8 cellular contexts compared by ENCODE assay signal in the genomic region with DNA sequence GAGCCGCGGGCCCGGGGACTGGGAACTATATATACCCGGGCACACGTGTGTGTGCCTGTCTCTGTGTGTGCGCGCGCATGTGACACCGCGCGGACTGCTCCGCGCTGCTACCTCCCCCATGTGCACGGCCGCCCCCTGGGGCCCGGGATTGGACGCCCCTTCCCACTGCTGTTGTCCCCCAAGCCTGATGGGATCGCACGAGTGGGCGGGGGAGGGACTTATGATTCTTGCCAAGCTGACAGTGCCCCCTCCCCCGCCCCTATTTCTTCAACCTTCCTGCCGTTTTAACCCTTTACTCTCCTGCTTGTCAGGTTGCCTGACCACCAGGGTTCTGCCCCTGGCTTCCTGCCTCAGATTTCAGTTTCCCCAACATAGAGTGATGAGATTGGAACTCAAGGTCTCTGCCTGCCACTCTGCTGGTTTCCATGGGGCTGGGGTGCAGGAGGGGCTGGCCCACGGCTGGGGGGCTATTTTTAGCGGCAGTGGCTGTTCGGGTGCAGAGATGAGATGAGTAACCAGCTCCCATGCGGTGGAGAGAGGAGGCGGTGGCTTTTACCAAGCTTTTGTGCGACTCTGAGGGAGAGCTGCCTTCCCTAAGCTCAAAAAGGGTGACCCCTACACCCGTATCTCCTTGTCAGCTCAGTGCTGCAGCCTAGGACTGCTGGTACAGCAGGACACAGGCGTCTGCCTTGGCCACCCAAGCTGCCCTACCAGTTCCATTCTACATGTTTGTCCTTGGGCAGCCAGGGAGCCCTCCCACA. TPM values are rescaled to one million over a fixed set of nuclear protein-coding genes. Genes with fewer than 3 reads are reported as not detected.
DNase-seq lines count a peak whose midpoint lies in the region; ATAC-seq and TF ChIP-seq lines count a peak whose summit lies in the region.

DDN (minus strand) TSS at position 5 of the 761 bp plus-strand sequence. CDS start 88 bp downstream, outside the sequence.

- WGBS in IMR-90 (ENCODE audit: extremely low coverage in 2 of 2, insufficient read length in 1 of 2), 2 experiments: 0% methylated on average over 3 of the region's 30 CpGs; no CpG with 5 or more reads in 1 of the 2 experiments

- H3K9ac ChIP-seq in IMR-90 (ENCODE audit: low read depth, low read length) (no peak within 1 kb of the TSS), subcutaneous abdominal adipose tissue (ENCODE audit: low read length in 5 of 5) (peak within 1 kb of the TSS in 1 of 5 donors; percentile 43)

- peak within 1 kb of the TSS; percentile 89 for H3K4me2 ChIP-seq in IMR-90 (ENCODE audit: low read depth, low read length)

- no peak within 1 kb of the TSS for H2BK20ac ChIP-seq in IMR-90 (ENCODE audit: low read depth, low read length)

- peak within 1 kb of the TSS; percentile 12; the same call in 1 of the 2 replicates for H3K23ac ChIP-seq in IMR-90 (ENCODE audit: low read depth, low read length)

- H3K27me3 ChIP-seq in IMR-90 (ENCODE audit: control insufficient read depth, insufficient read depth, low read length) (peaks cover 19% of the 10 kb centered on the region; the same call in 1 of the 2 replicates), dorsolateral prefrontal cortex (peaks cover 0 to 53% (median 11%) of the 10 kb centered on the region in 45 donors), subcutaneous abdominal adipose tissue (ENCODE audit: control insufficient read depth in 5 of 5, insufficient read depth in 4 of 5, low read length in 5 of 5) (peaks cover 18 to 57% (median 26%) of the 10 kb centered on the region in 5 donors)

- no peak within 1 kb of the TSS for H4K5ac ChIP-seq in IMR-90 (ENCODE audit: low read depth, low read length)

- POLR2A ChIA-PET in IMR-90 (lab: Charles Lee; ENCODE audit: unreplicated experiment): no interaction called here

- H3K27ac ChIP-seq in IMR-90 (ENCODE audit: insufficient read depth, low read length) (no peak within 1 kb of the TSS), dorsolateral prefrontal cortex (peak within 1 kb of the TSS in 58 of 59 donors; percentile 29 to 97 (median 85)), subcutaneous abdominal adipose tissue (ENCODE audit: low read depth, low read length) (no peak within 1 kb of the TSS)

- DNase-seq in SIG-M5 treated with dmso at 0.1 percent for 504 hours (lab: John Stamatoyannopoulos, UW; ENCODE audit: unreplicated experiment): peak; percentile 77
- no peak for DNase-seq in SIG-M5 (lab: John Stamatoyannopoulos, UW)
- peak; percentile 52 for DNase-seq in IMR-90
- peak in 8 of 10 donors; percentile 46 to 86 (median 73) for DNase-seq in dorsolateral prefrontal cortex
- DNase-seq in memory B cell (ENCODE audit: low spot score in 2 of 2): peak; percentile 43 to 56

- dilution Hi-C loops in IMR-90 (cut with HindIII; ENCODE audit: low sequenced_read_pairs, unreplicated experiment): no loop called here

- H3K4me3 Mint-ChIP-seq in memory B cell: peak within 1 kb of the TSS; percentile 78

- H2AFZ ChIP-seq in IMR-90 (replicated peaks; ENCODE audit: low read length, poor library complexity): peak within 1 kb of the TSS; percentile 85

- H3K4me1 ChIP-seq in IMR-90 (ENCODE audit: control insufficient read depth, insufficient read depth, low read length): peaks cover 14% of the 10 kb centered on the region
- peaks cover 2 to 44% (median 39%) of the 10 kb centered on the region in 5 donors for H3K4me1 ChIP-seq in subcutaneous abdominal adipose tissue (ENCODE audit: control insufficient read depth in 5 of 5, insufficient read depth in 5 of 5, low read length in 5 of 5)

- no TSS peak for BruUV-seq in IMR-90 (replicated peaks; lab: Mats Ljungman, UMichigan)

- no peaks in the 10 kb centered on the region for H3K9me3 Mint-ChIP-seq in memory B cell

- CTCF ChIA-PET in IMR-90 (lab: Yijun Ruan, JAX): interaction anchor here (0.6 kb wide), 1 partner anchor 15 kb away, joined by 3 read pairs; no protein-coding TSS in a partner anchor

- H3K14ac ChIP-seq in IMR-90 (replicated peaks; ENCODE audit: low read depth, low read length): peak within 1 kb of the TSS; percentile 50; the same call in 1 of the 2 replicates

- TF ChIP-seq CTCF in IMR-90 (conservative IDR thresholded peaks at IDR 0.05; ENCODE audit: low read depth, low read length) (no peak), WI38 (IDR thresholded peaks at IDR 0.05; ENCODE audit: low read depth, low read length) (no peak), dorsolateral prefrontal cortex (IDR thresholded peaks at IDR 0.05 in 54 of 56, conservative IDR thresholded peaks at IDR 0.05 in 2 of 56; ENCODE audit: low read depth in 1 of 56, partially characterized antibody in 56 of 56) (no peak)

- H2BK5ac ChIP-seq in IMR-90 (ENCODE audit: low read depth, low read length, poor library complexity, severe bottlenecking): no peak within 1 kb of the TSS

- H3K9me3 ChIP-seq in IMR-90 (ENCODE audit: control insufficient read depth, insufficient read depth, low read length) (no peaks in the 10 kb centered on the region), subcutaneous abdominal adipose tissue (ENCODE audit: control insufficient read depth in 5 of 5, low read length in 5 of 5) (no peaks in the 10 kb centered on the region)

- H3K36me3 ChIP-seq in IMR-90 (ENCODE audit: control insufficient read depth, insufficient read depth, low read length) (peaks cover 25% of the 10 kb centered on the region), subcutaneous abdominal adipose tissue (ENCODE audit: control insufficient read depth in 5 of 5, insufficient read depth in 5 of 5, low read length in 5 of 5) (peaks cover 3 to 44% (median 39%) of the 10 kb centered on the region in 5 donors)

- TF ChIP-seq POLR2A in IMR-90 (IDR thresholded peaks at IDR 0.05; ENCODE audit: low read depth, low read length): no peak

- peak within 1 kb of the TSS; percentile 80 for H2AK9ac ChIP-seq in IMR-90 (replicated peaks; ENCODE audit: low read depth, low read length, poor library complexity)

- H2BK120ac ChIP-seq in IMR-90 (ENCODE audit: low read depth, low read length): no peak within 1 kb of the TSS

- H3K56ac ChIP-seq in IMR-90 (ENCODE audit: extremely low read depth, insufficient read depth, low read length): no peak within 1 kb of the TSS

- peaks cover 6% of the 10 kb centered on the region; the same call in 1 of the 2 replicates for H4K20me1 ChIP-seq in IMR-90 (ENCODE audit: insufficient read depth, low read length)

- H3K4ac ChIP-seq in IMR-90 (ENCODE audit: low read depth, low read length): no peak within 1 kb of the TSS; the same call in 1 of the 2 replicates

- intact Hi-C loops in IMR-90 (cut with micrococcal nuclease) (no loop called here), dorsolateral prefrontal cortex (cut with DNase I) (loop anchor here (10.0 kb wide), 1 partner anchor 145 kb away; the partner anchor contains the start of gene DDX23 (in 2 of the 2))

- H3K4me3 ChIP-seq in IMR-90 (ENCODE audit: insufficient read depth, low read depth, low read length) (peak within 1 kb of the TSS; percentile 12), WI38 (ENCODE audit: low read depth, low read length) (peak within 1 kb of the TSS; percentile 41), dorsolateral prefrontal cortex (peak within 1 kb of the TSS; percentile 33 to 72 (median 59)), subcutaneous abdominal adipose tissue (ENCODE audit: low read depth in 1 of 5, low read length in 5 of 5) (peak within 1 kb of the TSS; percentile 38 to 65 (median 53))

- peaks cover 3% of the 10 kb centered on the region for H3K9me1 ChIP-seq in IMR-90 (ENCODE audit: insufficient read depth, low read length)

- peaks cover 26% of the 10 kb centered on the region for H3K36me3 Mint-ChIP-seq in memory B cell

- no peak for TF ChIP-seq RAD21 in IMR-90 (IDR thresholded peaks at IDR 0.05; ENCODE audit: low read length)

- H2BK15ac ChIP-seq in IMR-90 (ENCODE audit: low read depth, low read length): no peak within 1 kb of the TSS

- in situ Hi-C loops in IMR-90 (cut with MboI; ENCODE audit: low sequenced_read_pairs): no loop called here

- H3K27me3 Mint-ChIP-seq in memory B cell: peaks cover 17% of the 10 kb centered on the region

- peaks cover 0 to 9% of the 10 kb centered on the region in 2 experiments; a peak in 1 of 4 replicates for H3K79me1 ChIP-seq in IMR-90 (ENCODE audit: low read depth in 1 of 2, low read length in 2 of 2)

- H3K4me1 Mint-ChIP-seq in memory B cell: peaks cover 29% of the 10 kb centered on the region

- peak within 1 kb of the TSS; percentile 7; the same call in 1 of the 2 replicates for H2AK5ac ChIP-seq in IMR-90 (ENCODE audit: low read depth, low read length)

- peak within 1 kb of the TSS in 1 of 2 experiments; percentile 40; a peak in 1 of 4 replicates for H4K8ac ChIP-seq in IMR-90 (ENCODE audit: low read depth in 2 of 2, low read length in 2 of 2)

- no peak within 1 kb of the TSS for H4K91ac ChIP-seq in IMR-90 (ENCODE audit: insufficient read depth, low read depth, low read length)

- H3K18ac ChIP-seq in IMR-90 (ENCODE audit: low read depth, low read length): no peak within 1 kb of the TSS

- no peak within 1 kb of the TSS for H3K27ac Mint-ChIP-seq in memory B cell

- ATAC-seq in IMR-90 (ENCODE audit: low read depth): peak; percentile 22
- ATAC-seq in memory B cell (ENCODE audit: low read depth): peak; percentile 43
- no peak for ATAC-seq in HG02981 (IDR thresholded peaks at IDR 0.05; ENCODE audit: unreplicated experiment)

TF ChIP-seq in IMR-90, 13 proteins besides CTCF, POLR2A, EP300 and RAD21:
- TF ChIP-seq MXI1 (IDR thresholded peaks at IDR 0.05; ENCODE audit: borderline replicate concordance, low read depth, low read length) (0 out of 2 replicates have a peak, but pooled peaks have one; percentile 9), MAZ (IDR thresholded peaks at IDR 0.05; ENCODE audit: borderline replicate concordance, low read depth, low read length) (no peak), USF2 (IDR thresholded peaks at IDR 0.05; ENCODE audit: low read depth, low read length) (peak; percentile 48; the same call in 1 of the 2 replicates)

RNA-seq across cellular contexts. Expression of gene DDN, which starts in this region (rescaled TPM):
- total RNA-seq in IMR-90 (2012; rRNA removed) (under 0.01 and 0.18 TPM in 2 replicates), dorsolateral prefrontal cortex (100 to 1,000 TPM in 112 of 120 experiments, 10 to 100 TPM in 8; 34.2 to 277 (median 160) TPM)
- polyA plus RNA-seq in IMR-90 (2012; rRNA removed): 0.21 and 0.22 TPM in 2 replicates
- polyA plus RNA-seq in IMR-90 (2012; cell fraction: cytosol; rRNA removed): 0.05 and 0.10 TPM in 2 replicates
- 0.95 and 1.1 TPM in 2 replicates for polyA plus RNA-seq in IMR-90 (2012; cell fraction: nucleus; rRNA removed; ENCODE audit: low replicate concordance)

Comparison
In these comparisons a context has a peak if more than half of its experiments do, and no peak if none do; other contexts are left out.
1. RNA of gene DDN (total RNA-seq): 34.2 to 277 TPM in dorsolateral prefrontal cortex; under 0.01 to 0.18 TPM in IMR-90; every median in the first group is over 10 times any median in the second.
2. H3K27ac ChIP-seq: peak in dorsolateral prefrontal cortex (58 of 59); none in IMR-90 (single experiment) and subcutaneous abdominal adipose tissue (single experiment).
3. Peak in every context shown above with its lines, with median percentiles within 50 percentile points of each other: H3K4me3 ChIP-seq.